In genomic region chr3:149382091-149382467, GRCh38 we compare ENCODE assay signal across 10 cellular contexts. TPM values are rescaled to one million over a fixed set of nuclear protein-coding genes. Genes with fewer than 3 reads are reported as not detected.
DNase-seq lines count a peak whose midpoint lies in the region; ATAC-seq and TF ChIP-seq lines count a peak whose summit lies in the region.
"Had no signal": no experiment of that assay in that cellular context is flagged by ENCODE, and none has a peak within 500 bp of the region (broad histone marks: within the 10 kb centered on the region; RNA-seq: fewer than 3 reads in every experiment).

No MANE protein-coding gene starts in this region.

- peak; percentile 73 for DNase-seq in HS-5 (ENCODE audit: low read depth)
- DNase-seq in dermis blood vessel endothelial cell = peak; percentile 32
- DNase-seq in retinal pigment epithelial cell (ENCODE audit: low read depth) = peak; percentile 66
- no peak for DNase-seq in occipital lobe (lab: John Stamatoyannopoulos, UW)
- no peak for DNase-seq in WERI-Rb-1
- DNase-seq in NCI-H187 (lab: John Stamatoyannopoulos, UW) = no peak
- DNase-seq: activated B cell treated with CpG ODN at 0.5 μM for 24 hours; activated effector memory CD4-positive, alpha-beta T cell treated with Interleukin-2 at 50 U/mL for 16 hours had no signal

- H3K4me3 ChIP-seq in retinal pigment epithelial cell (ENCODE audit: low read length) (no peak overlapping the region), WERI-Rb-1 (ENCODE audit: low read depth, low read length) (no peak overlapping the region)

- peaks cover 2% of the 10 kb centered on the region for H3K9me3 ChIP-seq in WERI-Rb-1 (ENCODE audit: severe bottlenecking)

- H3K27me3 ChIP-seq in WERI-Rb-1 (ENCODE audit: insufficient read depth, low read depth, severe bottlenecking) = no peaks in the 10 kb centered on the region

- ATAC-seq in GM18870 (IDR thresholded peaks at IDR 0.05; ENCODE audit: unreplicated experiment) (peak; percentile 69), HG02763 (IDR thresholded peaks at IDR 0.05; ENCODE audit: unreplicated experiment) (no peak)

- H3K36me3 ChIP-seq in WERI-Rb-1 = no peaks in the 10 kb centered on the region

- no peak overlapping the region for H3K27ac ChIP-seq in WERI-Rb-1

- TF ChIP-seq CTCF in retinal pigment epithelial cell (conservative IDR thresholded peaks at IDR 0.05; ENCODE audit: low read depth, low read length) (no peak), WERI-Rb-1 (IDR thresholded peaks at IDR 0.05; ENCODE audit: low read depth, low read length) (no peak)

RNA-seq across cellular contexts. Expression of gene TM4SF1, which starts 4.6 kb away (rescaled TPM):
- total RNA-seq in dermis blood vessel endothelial cell = 921 and 1,047 TPM in 2 replicates
- total RNA-seq in occipital lobe = 18.2 TPM
- total RNA-seq: activated B cell treated with CpG ODN at 0.5 μM for 24 hours had no signal

RNA-seq across cellular contexts. Expression of gene TM4SF18, which starts 48.6 kb away (rescaled TPM):
- total RNA-seq in dermis blood vessel endothelial cell (363 and 529 TPM in 2 replicates), occipital lobe (5.6 TPM)
- total RNA-seq: activated B cell treated with CpG ODN at 0.5 μM for 24 hours had no signal

Comparison
In these comparisons a context has a peak if more than half of its experiments do, and no peak if none do; other contexts are left out.
1. DNase-seq: peak in HS-5 (single experiment), dermis blood vessel endothelial cell (single experiment) and retinal pigment epithelial cell (single experiment); none in occipital lobe (single experiment), WERI-Rb-1 (single experiment) and NCI-H187 (0 of 2).
2. RNA of gene TM4SF1, which starts 4.6 kb away (total RNA-seq): 921 to 1,047 TPM in dermis blood vessel endothelial cell; 18.2 TPM in occipital lobe (single experiment); every median in the first group is over 10 times any median in the second.
3. RNA of gene TM4SF18, which starts 48.6 kb away (total RNA-seq): 363 to 529 TPM in dermis blood vessel endothelial cell; 5.6 TPM in occipital lobe (single experiment); every median in the first group is over 10 times any median in the second.